1 cellular context compared by ENCODE assay signal in genomic region chr19:12610540-12611360, GRCh38.
A peak's percentile ranks its signal among the peaks of the same experiment; 100 is the strongest.
TF ChIP-seq lines count a peak whose summit lies in the region.

TSS of gene ZNF490 (minus strand) at chr19:12610813. CDS start at chr19:12610680, 133 bp downstream.
TSS of gene ZNF791 (plus strand) at chr19:12610920. CDS start at chr19:12611080, 160 bp downstream.

TF ChIP-seq in K562, 482 proteins besides CTCF, POLR2A, EP300 and RAD21 (continued from another document and continues in another):
- peak; percentile 63 for TF ChIP-seq JUND (IDR thresholded peaks at IDR 0.05; ENCODE audit: borderline replicate concordance, low read depth, low read length)
- TF ChIP-seq JUND (tag; IDR thresholded peaks at IDR 0.05; ENCODE audit: borderline replicate concordance, low read depth, low read length) = peak; percentile 55; the same call in 1 of the 3 replicates
- no peak for TF ChIP-seq TCF7 (IDR thresholded peaks at IDR 0.05; ENCODE audit: borderline replicate concordance)
- no peak for TF ChIP-seq ZNF212 (CRISPR knock-in tag; IDR thresholded peaks at IDR 0.05)
- TF ChIP-seq SLC30A9 (CRISPR knock-in tag; IDR thresholded peaks at IDR 0.05) = no peak
- no peak for TF ChIP-seq PHF21A (IDR thresholded peaks at IDR 0.05; ENCODE audit: borderline replicate concordance, low read depth)
- no peak for TF ChIP-seq U2AF2 (optimal IDR thresholded peaks at IDR 0.05; ENCODE audit: low read depth, low read length)
- peak; percentile 93 for TF ChIP-seq XRCC5 (IDR thresholded peaks at IDR 0.05; ENCODE audit: low read depth, low read length)
- TF ChIP-seq ZNF395 (CRISPR knock-in tag; IDR thresholded peaks at IDR 0.05) = no peak
- TF ChIP-seq RBM34 (IDR thresholded peaks at IDR 0.05; ENCODE audit: borderline replicate concordance, insufficient read depth, low read length) = no peak
- TF ChIP-seq POU5F1 (IDR thresholded peaks at IDR 0.05; ENCODE audit: borderline replicate concordance, low read depth, low read length, partially characterized antibody) = no peak
- TF ChIP-seq HNRNPL (IDR thresholded peaks at IDR 0.05; ENCODE audit: low read depth, low read length) = no peak
- no peak for TF ChIP-seq EHMT2 (IDR thresholded peaks at IDR 0.05)
- no peak for TF ChIP-seq NFXL1 (CRISPR knock-in tag; IDR thresholded peaks at IDR 0.05)
- no peak for TF ChIP-seq KHSRP (IDR thresholded peaks at IDR 0.05)
- no peak for TF ChIP-seq FOXP1 (CRISPR knock-in tag; IDR thresholded peaks at IDR 0.05)
- no peak for TF ChIP-seq SMAD2 (IDR thresholded peaks at IDR 0.05; ENCODE audit: low read depth, low read length)
- TF ChIP-seq ELF2 (CRISPR knock-in tag; IDR thresholded peaks at IDR 0.05) = peak; percentile 94
- TF ChIP-seq SIN3A (IDR thresholded peaks at IDR 0.05; ENCODE audit: borderline replicate concordance in 2 of 2, control insufficient read depth in 1 of 2, low read depth in 2 of 2, low read length in 2 of 2) = peak; percentile 65 to 68; a peak in 1 of 4 replicates
- TF ChIP-seq MED1 (CRISPR knock-in tag; IDR thresholded peaks at IDR 0.05; ENCODE audit: borderline replicate concordance) = no peak
- TF ChIP-seq POLR2AphosphoS5 (IDR thresholded peaks at IDR 0.05; ENCODE audit: control insufficient read depth, insufficient read depth, low read depth, low read length) = peak; percentile 72
- peak; percentile 78; the same call in 1 of the 2 replicates for TF ChIP-seq STAT6 (CRISPR knock-in tag; IDR thresholded peaks at IDR 0.05)
- no peak; the same call in 1 of the 2 replicates for TF ChIP-seq CHD2 (IDR thresholded peaks at IDR 0.05; ENCODE audit: low read depth, low read length)
- TF ChIP-seq ASH1L (IDR thresholded peaks at IDR 0.05; ENCODE audit: borderline replicate concordance, low read depth, partially characterized antibody) = no peak
- no peak for TF ChIP-seq SMARCB1 (IDR thresholded peaks at IDR 0.05; ENCODE audit: insufficient read length, low read depth)
- peak; percentile 77; the same call in 1 of the 2 replicates for TF ChIP-seq MBD2 (IDR thresholded peaks at IDR 0.05; ENCODE audit: borderline replicate concordance, low read depth)
- TF ChIP-seq SREBF1 (IDR thresholded peaks at IDR 0.05; ENCODE audit: borderline replicate concordance, low read depth, low read length) = no peak
- no peak for TF ChIP-seq CC2D1A (IDR thresholded peaks at IDR 0.05)
- no peak for TF ChIP-seq ZNF140 (CRISPR knock-in tag; IDR thresholded peaks at IDR 0.05)
- no peak; the same call in 1 of the 2 replicates for TF ChIP-seq ARID4B (CRISPR knock-in tag; IDR thresholded peaks at IDR 0.05)
- peak; percentile 45 for TF ChIP-seq PCBP1 (IDR thresholded peaks at IDR 0.05; ENCODE audit: low read depth, low read length, poor library complexity, severe bottlenecking)
- TF ChIP-seq ZBTB17 (CRISPR knock-in tag; IDR thresholded peaks at IDR 0.05) = 0 out of 2 replicates have a peak, but pooled peaks have one; percentile 27
- no peak for TF ChIP-seq MTF1 (CRISPR knock-in tag; IDR thresholded peaks at IDR 0.05; ENCODE audit: borderline replicate concordance)
- no peak for TF ChIP-seq ZSCAN29 (IDR thresholded peaks at IDR 0.05)
- TF ChIP-seq RBFOX2 (IDR thresholded peaks at IDR 0.05; ENCODE audit: low read depth, low read length) = peak; percentile 95
- TF ChIP-seq ZNF830 (CRISPR knock-in tag; IDR thresholded peaks at IDR 0.05) = no peak
- TF ChIP-seq PTTG1 (tag; IDR thresholded peaks at IDR 0.05; ENCODE audit: low read depth) = no peak
- no peak for TF ChIP-seq MEF2D (tag; conservative IDR thresholded peaks at IDR 0.05; ENCODE audit: low read depth)
- no peak for TF ChIP-seq CBX5 (IDR thresholded peaks at IDR 0.05; ENCODE audit: borderline replicate concordance, low read depth)
- no peak for TF ChIP-seq ELK3 (CRISPR knock-in tag; IDR thresholded peaks at IDR 0.05)
- TF ChIP-seq DACH1 (IDR thresholded peaks at IDR 0.05; ENCODE audit: partially characterized antibody) = no peak
- peak; percentile 69 for TF ChIP-seq RB1 (IDR thresholded peaks at IDR 0.05; ENCODE audit: low read depth)
- peak; percentile 35 for TF ChIP-seq NEUROD1 (IDR thresholded peaks at IDR 0.05; ENCODE audit: borderline replicate concordance, low read depth, low read length, partially characterized antibody)
- peak; percentile 75; the same call in 1 of the 2 replicates for TF ChIP-seq MTA3 (IDR thresholded peaks at IDR 0.05; ENCODE audit: borderline replicate concordance)
- TF ChIP-seq ELF4 (CRISPR knock-in tag; IDR thresholded peaks at IDR 0.05) = no peak
- TF ChIP-seq GTF2B (IDR thresholded peaks at IDR 0.05; ENCODE audit: extremely low read depth, insufficient read length) = no peak
